In genomic region chr7:150986556-150986955, GRCh38 we compare ENCODE assay signal across 15 cellular contexts. TPM values are rescaled to one million over a fixed set of nuclear protein-coding genes. Genes with fewer than 3 reads are reported as not detected.
"Had no signal": no experiment of that assay in that cellular context is flagged by ENCODE, and none has a peak within 500 bp of the region (broad histone marks: within the 10 kb centered on the region; RNA-seq: fewer than 3 reads in every experiment).

No MANE protein-coding gene starts in this region.

- H3K4me3 Mint-ChIP-seq: activated CD4-positive, alpha-beta T cell treated with anti-CD3 and anti-CD28 coated beads for 36 hours; activated CD4-positive, alpha-beta T cell treated with anti-CD3 and anti-CD28 coated beads, Interleukin-2, amount 10 ng/mL, durations not matched to agents 7 days and 5 days; activated CD8-positive, alpha-beta T cell treated with anti-CD3 and anti-CD28 coated beads, Interleukin-2, amount 10 ng/mL, durations not matched to agents 7 days and 5 days; activated naive CD4-positive, alpha-beta T cell treated with anti-CD3 and anti-CD28 coated beads for 36 hours; activated T-cell treated with anti-CD3 and anti-CD28 coated beads, Interleukin-2, amount 50 U/mL, for 4 hours; activated T-helper 1 cell treated with anti-CD3 and anti-CD28 coated beads, Interleukin-12 subunit alpha, Interleukin-12 subunit beta, Interleukin-2, Interleukin-4 antibody, amounts not matched to agents 30 ng/mL and 10 ng/mL and 1 ng/mL, durations not matched to agents 14 hours and 24 hours and 36 hours; T-helper 2 cell treated with Interferon-gamma antibody and Interleukin-4, amounts not matched to agents 5 μg/mL and 100 μg/mL, for 36 hours; WTC11 had no signal

- H3K27ac Mint-ChIP-seq: activated CD4-positive, alpha-beta T cell treated with anti-CD3 and anti-CD28 coated beads for 36 hours; activated CD4-positive, alpha-beta T cell treated with anti-CD3 and anti-CD28 coated beads, Interleukin-2, amount 10 ng/mL, durations not matched to agents 7 days and 5 days; activated CD8-positive, alpha-beta T cell treated with anti-CD3 and anti-CD28 coated beads, Interleukin-2, amount 10 ng/mL, durations not matched to agents 7 days and 5 days; activated naive CD4-positive, alpha-beta T cell treated with anti-CD3 and anti-CD28 coated beads for 36 hours; activated naive CD4-positive, alpha-beta T cell treated with anti-CD3 and anti-CD28 coated beads, Interleukin-2, amount 50 U/mL, for 72 hours; activated T-helper 1 cell treated with anti-CD3 and anti-CD28 coated beads, Interleukin-12 subunit alpha, Interleukin-12 subunit beta, Interleukin-2, Interleukin-4 antibody, amounts not matched to agents 30 ng/mL and 10 ng/mL and 1 ng/mL, durations not matched to agents 14 hours and 24 hours and 36 hours; T-helper 2 cell treated with Interferon-gamma antibody and Interleukin-4, amounts not matched to agents 5 μg/mL and 100 μg/mL, for 36 hours; WTC11 had no signal

- H3K4me3 ChIP-seq: adrenal gland, body of pancreas, breast epithelium, K562, SJSA1 had no signal

- H3K27ac ChIP-seq: adrenal gland, body of pancreas, breast epithelium, SJSA1 had no signal

- H3K4me1 ChIP-seq: adrenal gland, body of pancreas had no signal

- ATAC-seq: activated CD8-positive, alpha-beta T cell treated with anti-CD3 and anti-CD28 coated beads, Interleukin-2, amount 10 ng/mL, durations not matched to agents 7 days and 5 days had no signal

- H3K27me3 ChIP-seq: adrenal gland, body of pancreas had no signal

- H3K9me3 ChIP-seq: adrenal gland had no signal

- H3K36me3 ChIP-seq: adrenal gland, breast epithelium, SJSA1 had no signal

RNA-seq across cellular contexts. Expression of gene NOS3, which starts 4.3 kb away (rescaled TPM):
- total RNA-seq: M059J, SJSA1 had no signal

RNA-seq across cellular contexts. Expression of gene KCNH2, which starts 8.4 kb away (rescaled TPM):
- total RNA-seq: activated CD8-positive, alpha-beta T cell treated with anti-CD3 and anti-CD28 coated beads, Interleukin-2, amount 10 ng/mL, durations not matched to agents 7 days and 5 days; SJSA1 had no signal

RNA-seq across cellular contexts. Expression of gene ATG9B, which starts 37.7 kb away (rescaled TPM):
- total RNA-seq: body of pancreas, M059J, SJSA1 had no signal
